ENCODE assay signal across 23 cellular contexts in genomic region chr1:25091671-25092070, GRCh38.
"Had no signal": no experiment of that assay in that cellular context is flagged by ENCODE, and none has a peak within 500 bp of the region (broad histone marks: within the 10 kb centered on the region; RNA-seq: fewer than 3 reads in every experiment).

No MANE protein-coding gene starts in this region.

- ATAC-seq: gastroesophageal sphincter; heart left ventricle; left cardiac atrium; natural killer cell treated with Interleukin-12 subunit alpha and Interleukin-12 subunit beta and Interleukin-15 and Interleukin-18, amount 100 ng/mL, for 72 hours; pancreas; psoas muscle; right cardiac atrium; stimulated activated effector memory CD8-positive, alpha-beta T cell treated with anti-CD3 and anti-CD28 coated beads, Interleukin-12 subunit alpha, Interleukin-12 subunit beta, amount 100 ng/mL, for 72 hours had no signal

- H3K4me3 Mint-ChIP-seq: activated CD4-positive, alpha-beta memory T cell treated with anti-CD3 and anti-CD28 coated beads for 36 hours; endodermal cell; natural killer cell treated with Interleukin-12 subunit alpha and Interleukin-12 subunit beta and Interleukin-15 and Interleukin-18, amount 100 ng/mL, for 72 hours; stimulated activated effector memory CD8-positive, alpha-beta T cell treated with anti-CD3 and anti-CD28 coated beads, Interleukin-12 subunit alpha, Interleukin-12 subunit beta, amount 100 ng/mL, for 72 hours had no signal

- H3K27ac Mint-ChIP-seq: activated CD4-positive, alpha-beta memory T cell treated with anti-CD3 and anti-CD28 coated beads for 36 hours; endodermal cell; stimulated activated effector memory CD8-positive, alpha-beta T cell treated with anti-CD3 and anti-CD28 coated beads, Interleukin-12 subunit alpha, Interleukin-12 subunit beta, amount 100 ng/mL, for 72 hours had no signal

- H3K4me1 ChIP-seq: esophagus squamous epithelium, gastroesophageal sphincter, heart left ventricle, pancreas, psoas muscle, stomach, transverse colon had no signal

- H3K9me3 Mint-ChIP-seq: endodermal cell; natural killer cell treated with Interleukin-12 subunit alpha and Interleukin-12 subunit beta and Interleukin-15 and Interleukin-18, amount 100 ng/mL, for 72 hours; stimulated activated effector memory CD8-positive, alpha-beta T cell treated with anti-CD3 and anti-CD28 coated beads, Interleukin-12 subunit alpha, Interleukin-12 subunit beta, amount 100 ng/mL, for 72 hours had no signal

- H3K4me1 Mint-ChIP-seq: endodermal cell had no signal

- H3K36me3 ChIP-seq: cardiac muscle cell, esophagus squamous epithelium, gastroesophageal sphincter, heart left ventricle, pancreas, stomach, transverse colon had no signal

- H3K27me3 ChIP-seq: cardiac muscle cell, pancreas, transverse colon had no signal

- DNase-seq: activated CD4-positive, alpha-beta memory T cell treated with anti-CD3 and anti-CD28 coated beads for 36 hours; activated CD4-positive, alpha-beta T cell treated with anti-CD3 and anti-CD28 coated beads for 4 hours; activated CD4-positive, CD25-positive, alpha-beta regulatory T cell; activated naive CD4-positive, alpha-beta T cell treated with Interleukin-2 at 50 U/mL for 16 hours; activated T-cell treated with anti-CD3 and anti-CD28 coated beads, Interleukin-2, amount 50 U/mL, for 48 hours; cortex of kidney; endodermal cell; esophagus squamous epithelium; heart left ventricle; islet precursor cell; left cardiac atrium; midbrain; pancreas; psoas muscle; right cardiac atrium; stimulated activated CD4-positive, alpha-beta T cell treated with anti-CD3 and anti-CD28 coated beads, Interleukin-1b, Interleukin-23, amount 100 ng/mL, for 48 hours; stomach; transverse colon had no signal

- H3K27me3 Mint-ChIP-seq: activated CD4-positive, alpha-beta memory T cell treated with anti-CD3 and anti-CD28 coated beads for 36 hours had no signal

- H3K36me3 Mint-ChIP-seq: activated CD4-positive, alpha-beta memory T cell treated with anti-CD3 and anti-CD28 coated beads for 36 hours; natural killer cell treated with Interleukin-12 subunit alpha and Interleukin-12 subunit beta and Interleukin-15 and Interleukin-18, amount 100 ng/mL, for 72 hours had no signal

- H3K27ac ChIP-seq: cardiac muscle cell, esophagus squamous epithelium, gastroesophageal sphincter, heart left ventricle, pancreas, psoas muscle, stomach, transverse colon had no signal

- FAIRE-seq: pancreas, urothelium cell line had no signal

- H3K4me3 ChIP-seq: cardiac muscle cell, esophagus squamous epithelium, gastroesophageal sphincter, heart left ventricle, pancreas, psoas muscle, stomach, transverse colon had no signal

- H3K9me3 ChIP-seq: pancreas, psoas muscle, transverse colon had no signal
